Comparison of ENCODE assay signal across 22 cellular contexts in genomic region chr2:107242811-107243210, GRCh38.
"Had no signal": no experiment of that assay in that cellular context is flagged by ENCODE, and none has a peak within 500 bp of the region (broad histone marks: within the 10 kb centered on the region; RNA-seq: fewer than 3 reads in every experiment).

No MANE protein-coding gene starts in this region.

- H3K36me3 ChIP-seq: MG63, SJSA1 had no signal

- H3K27ac ChIP-seq: SJSA1, SK-N-MC had no signal

- H3K27me3 ChIP-seq: MG63, SJSA1 had no signal

- H3K9me3 ChIP-seq: MG63, SJSA1 had no signal

- DNase-seq: Karpas-422; KBM-7; MG63; NCI-H1105; NCI-H1417 treated with DMSO at 0.1 percent for 48 hours; NCI-H146; NCI-H1694 treated with DMSO at 0.1 percent for 48 hours; NCI-H1930; NCI-H2081; NCI-H2107; NCI-H2227 treated with DMSO at 0.1 percent for 48 hours; NCI-H524; NCI-H526 treated with DMSO at 0.1 percent for 48 hours; NCI-H748 treated with DMSO at 0.1 percent for 48 hours; NK-92 treated with Interleukin-12 subunit alpha and Interleukin-12 subunit beta, amount 100 ng/mL, for 24 hours; OCI-M1; Right ventricle myocardium superior; RPMI8226; SIG-M5; T-helper 2 cell had no signal

- H3K4me3 ChIP-seq: MG63, SJSA1, SK-N-MC had no signal

- H3K4me1 ChIP-seq: SJSA1 had no signal
